In genomic region chr10:86979977-86980448, GRCh38 we compare ENCODE assay signal across 9 cellular contexts. TPM values are rescaled to one million over a fixed set of nuclear protein-coding genes. Genes with fewer than 3 reads are reported as not detected.
DNase-seq lines count a peak whose midpoint lies in the region; ATAC-seq and TF ChIP-seq lines count a peak whose summit lies in the region.
"Had no signal": no experiment of that assay in that cellular context is flagged by ENCODE, and none has a peak within 500 bp of the region (broad histone marks: within the 10 kb centered on the region; RNA-seq: fewer than 3 reads in every experiment).

No MANE protein-coding gene starts in this region.

- no peaks in the 10 kb centered on the region for H3K9me3 Mint-ChIP-seq in HFFc6

- ATAC-seq in gastrocnemius medialis (peak; percentile 70 to 85), HG03108 (IDR thresholded peaks at IDR 0.05; ENCODE audit: unreplicated experiment) (no peak), HG03135 (IDR thresholded peaks at IDR 0.05; ENCODE audit: unreplicated experiment) (no peak)

- H3K4me3 ChIP-seq in cardiac muscle cell (no peak overlapping the region), gastrocnemius medialis (peak overlapping the region in 1 of 4 donors; percentile 30)

- TF ChIP-seq CTCF in HFFc6 (IDR thresholded peaks at IDR 0.05) = no peak
- TF ChIP-seq CTCF in cardiac muscle cell (IDR thresholded peaks at IDR 0.05; ENCODE audit: low read depth, low read length) = no peak
- no peak for TF ChIP-seq CTCF in gastrocnemius medialis (IDR thresholded peaks at IDR 0.05 in 4 of 5, conservative IDR thresholded peaks at IDR 0.05 in 1 of 5)

- H3K4me1 Mint-ChIP-seq in HFFc6 (ENCODE audit: low read depth) = peaks cover 25% of the 10 kb centered on the region

- H3K27ac ChIP-seq in cardiac muscle cell (peak overlapping the region; percentile 76), gastrocnemius medialis (peak overlapping the region; percentile 75 to 88 (median 84))
- H3K27ac ChIP-seq: C4-2B had no signal

- H3K36me3 ChIP-seq in cardiac muscle cell (no peaks in the 10 kb centered on the region), gastrocnemius medialis (no peaks in the 10 kb centered on the region)

- intact Hi-C loops in gastrocnemius medialis (cut with DNase I; ENCODE audit: low total_unique reads) = no loop called here

- H3K27me3 ChIP-seq in cardiac muscle cell (no peaks in the 10 kb centered on the region), gastrocnemius medialis (no peaks in the 10 kb centered on the region)

- H3K27ac Mint-ChIP-seq in HFFc6 = peak overlapping the region; percentile 36; the same call in 1 of the 2 replicates

- no peaks in the 10 kb centered on the region; the same call in 1 of the 2 replicates for H3K27me3 Mint-ChIP-seq in HFFc6 (ENCODE audit: insufficient read depth)

- in situ Hi-C loops in gastrocnemius medialis (cut with MboI; ENCODE audit: low sequenced_read_pairs in 4 of 4) = no loop called here

- H3K9me3 ChIP-seq in cardiac muscle cell (ENCODE audit: low read depth) = no peaks in the 10 kb centered on the region
- no peaks in the 10 kb centered on the region for H3K9me3 ChIP-seq in gastrocnemius medialis

- DNase-seq in HFFc6 (no peak), cardiac muscle cell (ENCODE audit: low read depth in 1 of 2, low spot score in 1 of 2) (peak; percentile 30 to 68), gastrocnemius medialis (peak in 1 of 2 donors; percentile 76), DMS153 (lab: John Stamatoyannopoulos, UW) (no peak)
- DNase-seq: NCI-H526 treated with DMSO at 0.1 percent for 48 hours had no signal

- TF ChIP-seq POLR2A in gastrocnemius medialis (IDR thresholded peaks at IDR 0.05) = peak in 1 of 2 donors; percentile 42

- no peaks in the 10 kb centered on the region for H3K36me3 Mint-ChIP-seq in HFFc6 (ENCODE audit: low read depth)

- H3K4me1 ChIP-seq in cardiac muscle cell (ENCODE audit: low read depth) = peaks cover 16% of the 10 kb centered on the region
- H3K4me1 ChIP-seq in gastrocnemius medialis = peaks cover 38 to 43% of the 10 kb centered on the region in 2 donors

- no peak overlapping the region for H3K4me3 Mint-ChIP-seq in HFFc6

RNA-seq across cellular contexts. Expression of gene ADIRF, which starts 11.7 kb away (rescaled TPM):
- total RNA-seq in HFFc6 (2021; fragmentation: NEBNext Ultra II Directional; extraction: Animal tissue kit (Norgen Biotek cat#: 25700)) = 100 to 1,000 TPM in 4 of 6 experiments, 10 to 100 TPM in 2; 68.5 to 169 (median 145) TPM
- total RNA-seq in cardiac muscle cell (not detected in 2 replicates), gastrocnemius medialis (10 to 100 TPM; 20.1 to 51.2 (median 31.0) TPM)
- 0.40 TPM in 1 of 2 replicates, not detected in the other for polyA plus RNA-seq in cardiac muscle cell

RNA-seq across cellular contexts. Expression of gene SNCG, which starts 21.6 kb away (rescaled TPM):
- total RNA-seq in HFFc6 (2021; fragmentation: NEBNext Ultra II Directional; extraction: Animal tissue kit (Norgen Biotek cat#: 25700)) = 1 to 10 TPM; 2.6 to 4.5 (median 3.3) TPM
- total RNA-seq in cardiac muscle cell (3.0 and 7.9 TPM in 2 replicates), gastrocnemius medialis (1 to 10 TPM; 2.0 to 9.9 (median 3.0) TPM)
- polyA plus RNA-seq in cardiac muscle cell = 4.7 and 12.9 TPM in 2 replicates

RNA-seq across cellular contexts. Expression of gene MMRN2, which starts 22.6 kb away (rescaled TPM):
- total RNA-seq in HFFc6 (2021; fragmentation: NEBNext Ultra II Directional; extraction: Animal tissue kit (Norgen Biotek cat#: 25700)) = 1 to 10 TPM in 3 of 6 experiments, under 1 TPM in 3; 0.66 to 1.5 (median 1.2) TPM
- total RNA-seq in cardiac muscle cell (3.1 and 7.9 TPM in 2 replicates), gastrocnemius medialis (10 to 100 TPM; 14.6 to 34.8 (median 25.8) TPM)
- 7.3 and 7.4 TPM in 2 replicates for polyA plus RNA-seq in cardiac muscle cell

RNA-seq across cellular contexts. Expression of gene FAM25A, which starts 40.1 kb away (rescaled TPM):
- total RNA-seq in HFFc6 (2021; fragmentation: NEBNext Ultra II Directional; extraction: Animal tissue kit (Norgen Biotek cat#: 25700)) = not detected
- total RNA-seq in cardiac muscle cell (not detected in 2 replicates), gastrocnemius medialis (not detected)
- polyA plus RNA-seq in cardiac muscle cell = not detected in 2 replicates
- total RNA-seq: fibroblast of villous mesenchyme had no signal

Comparison
In these comparisons a context has a peak if more than half of its experiments do, and no peak if none do; other contexts are left out.
1. DNase-seq: peak in cardiac muscle cell (2 of 2); none in HFFc6 (single experiment) and DMS153 (single experiment).
2. ATAC-seq: peak in gastrocnemius medialis (2 of 2); none in HG03108 (single experiment) and HG03135 (single experiment).
3. RNA of gene ADIRF, which starts 11.7 kb away (total RNA-seq): 68.5 to 169 TPM in HFFc6 and 20.1 to 51.2 TPM in gastrocnemius medialis; not detected in cardiac muscle cell; every median in the first group is over 10 times any median in the second.